21 cellular contexts compared by ENCODE assay signal in genomic region chr10:77240959-77241358, GRCh38.
DNase-seq lines count a peak whose midpoint lies in the region; ATAC-seq and TF ChIP-seq lines count a peak whose summit lies in the region.
"Had no signal": no experiment of that assay in that cellular context is flagged by ENCODE, and none has a peak within 500 bp of the region (broad histone marks: within the 10 kb centered on the region; RNA-seq: fewer than 3 reads in every experiment).

No MANE protein-coding gene starts in this region.

- intact Hi-C loops in prostate gland (cut with DNase I) = loop anchor here (5.0 kb wide), 2 partner anchors 34 to 46 kb away; no protein-coding TSS in a partner anchor
- intact Hi-C loops in uterus (cut with DNase I; ENCODE audit: low total_unique reads) = no loop called here
- intact Hi-C loops in dorsolateral prefrontal cortex (cut with DNase I) = loop anchor here (10.0 kb wide), 2 partner anchors 66 to 404 kb away; no protein-coding TSS in a partner anchor

- H3K4me2 ChIP-seq in SK-N-SH = no peak overlapping the region
- peak overlapping the region; percentile 10 for H3K4me2 ChIP-seq in hepatocyte

- H3K9me3 ChIP-seq in SK-N-SH (no peaks in the 10 kb centered on the region), hepatocyte (ENCODE audit: low read depth) (no peaks in the 10 kb centered on the region), prostate gland (no peaks in the 10 kb centered on the region), uterus (no peaks in the 10 kb centered on the region)
- H3K9me3 ChIP-seq: HAP-1, MG63 had no signal

- TF ChIP-seq POLR2A in prostate gland (IDR thresholded peaks at IDR 0.05) = no peak
- TF ChIP-seq POLR2A in uterus (IDR thresholded peaks at IDR 0.05) = no peak

- H3K9me2 ChIP-seq in SK-N-SH (no peaks in the 10 kb centered on the region), hepatocyte (replicated peaks; ENCODE audit: insufficient read depth) (no peaks in the 10 kb centered on the region)

- peaks cover 19 to 20% of the 10 kb centered on the region in 2 experiments; a peak in 3 of 4 replicates for H3K4me1 ChIP-seq in SK-N-SH (ENCODE audit: control insufficient read depth in 1 of 2, insufficient read depth in 2 of 2, low read depth in 1 of 2, low read length in 1 of 2)
- peaks cover 53% of the 10 kb centered on the region for H3K4me1 ChIP-seq in hepatocyte (ENCODE audit: insufficient read depth)
- H3K4me1 ChIP-seq in prostate gland (replicated peaks) = no peaks in the 10 kb centered on the region
- peaks cover 0 to 7% of the 10 kb centered on the region in 2 donors for H3K4me1 ChIP-seq in uterus
- H3K4me1 ChIP-seq: HAP-1 had no signal

- ATAC-seq in SK-N-SH treated with all-trans-retinoic acid at 6 μM for 48 hours (no peak), HG02642 (IDR thresholded peaks at IDR 0.05; ENCODE audit: poor library complexity, unreplicated experiment) (no peak)

- 66% methylated on average over 3 of the region's 3 CpGs for WGBS in SK-N-SH (ENCODE audit: low lambda C conversion rate)
- WGBS in hepatocyte (ENCODE audit: low lambda C conversion rate, missing lambda C conversion rate) = 76% methylated on average over 3 of the region's 3 CpGs
- WGBS in prostate gland = 59% methylated on average over 3 of the region's 3 CpGs

- H3K36me3 ChIP-seq in SK-N-SH (replicated peaks in 1 of 2; ENCODE audit: control insufficient read depth in 1 of 2, insufficient read depth in 2 of 2, low read length in 1 of 2) = peaks cover 0 to 3% of the 10 kb centered on the region in 2 experiments
- no peaks in the 10 kb centered on the region for H3K36me3 ChIP-seq in hepatocyte (replicated peaks; ENCODE audit: insufficient read depth, low read depth)
- no peaks in the 10 kb centered on the region for H3K36me3 ChIP-seq in prostate gland
- no peaks in the 10 kb centered on the region for H3K36me3 ChIP-seq in uterus
- H3K36me3 ChIP-seq: HAP-1, MG63 had no signal

- CTCF ChIA-PET in SK-N-SH (lab: Yijun Ruan, JAX) = interaction anchor here (0.9 to 4.0 kb wide), 5 partner anchors 11 to 400 kb away, joined by 3 to 38 read pairs (median 10); no protein-coding TSS in a partner anchor

- H3K79me2 ChIP-seq in SK-N-SH (ENCODE audit: insufficient read depth) (no peaks in the 10 kb centered on the region), hepatocyte (no peaks in the 10 kb centered on the region)

- no peak overlapping the region for H3K4me3 ChIP-seq in SK-N-SH (ENCODE audit: low read depth in 2 of 2, low read length in 1 of 2)
- H3K4me3 ChIP-seq in hepatocyte = no peak overlapping the region
- H3K4me3 ChIP-seq in prostate gland = no peak overlapping the region
- H3K4me3 ChIP-seq in uterus = no peak overlapping the region
- H3K4me3 ChIP-seq in dorsolateral prefrontal cortex = no peak overlapping the region
- H3K4me3 ChIP-seq: HAP-1, MG63 had no signal

- H3K9ac ChIP-seq in SK-N-SH = no peak overlapping the region

- DNase-seq in SK-N-SH (no peak), hepatocyte (ENCODE audit: low spot score) (no peak), prostate gland (ENCODE audit: low spot score) (no peak), uterus (no peak), dorsolateral prefrontal cortex (no peak), NOMO-1 treated with DMSO at 0.1 percent for 48 hours (lab: John Stamatoyannopoulos, UW; ENCODE audit: unreplicated experiment) (no peak)
- DNase-seq: 8988T, COR-L47, DMS 273 treated with DMSO at 0.1 percent for 48 hours, DND-41, Kasumi-1, MG63, NCI-H146, NCI-H2029 treated with DMSO at 0.1 percent for 48 hours, NCI-H2171 treated with DMSO at 0.1 percent for 48 hours, NCI-H446 treated with DMSO at 0.1 percent for 48 hours, RPMI8226, SHP77 treated with DMSO at 0.1 percent for 48 hours had no signal

- H4K20me1 ChIP-seq in SK-N-SH (ENCODE audit: insufficient read depth) (no peaks in the 10 kb centered on the region), hepatocyte (ENCODE audit: insufficient read depth, poor library complexity, severe bottlenecking) (no peaks in the 10 kb centered on the region)

- H3K27ac ChIP-seq in SK-N-SH (ENCODE audit: low read depth in 2 of 2, low read length in 1 of 2) = peak overlapping the region in 1 of 2 experiments; percentile 60; a peak in 1 of 4 replicates
- H3K27ac ChIP-seq in hepatocyte = peak overlapping the region; percentile 84
- peak overlapping the region; percentile 34 to 77 for H3K27ac ChIP-seq in prostate gland
- H3K27ac ChIP-seq in uterus = peak overlapping the region; percentile 82 to 90
- H3K27ac ChIP-seq in dorsolateral prefrontal cortex = no peak overlapping the region

- H2AFZ ChIP-seq in SK-N-SH (ENCODE audit: low read depth) (no peak overlapping the region), hepatocyte (no peak overlapping the region)

- no peak for TF ChIP-seq RAD21 in SK-N-SH (IDR thresholded peaks at IDR 0.05; ENCODE audit: low read length)

- POLR2A ChIA-PET in SK-N-SH (lab: Yijun Ruan, JAX) = no interaction called here

- H3K27me3 ChIP-seq in SK-N-SH (ENCODE audit: insufficient read depth) = no peaks in the 10 kb centered on the region
- H3K27me3 ChIP-seq in hepatocyte = no peaks in the 10 kb centered on the region
- H3K27me3 ChIP-seq in prostate gland (replicated peaks; ENCODE audit: insufficient read depth) = no peaks in the 10 kb centered on the region
- H3K27me3 ChIP-seq in uterus = no peaks in the 10 kb centered on the region
- H3K27me3 ChIP-seq in dorsolateral prefrontal cortex = no peaks in the 10 kb centered on the region
- H3K27me3 ChIP-seq: MG63 had no signal

- peaks cover 12% of the 10 kb centered on the region for H3F3A ChIP-seq in SK-N-SH (replicated peaks; ENCODE audit: insufficient read depth)

- no peak for TF ChIP-seq CTCF in SK-N-SH (IDR thresholded peaks at IDR 0.05)
- no peak for TF ChIP-seq CTCF in hepatocyte (IDR thresholded peaks at IDR 0.05; ENCODE audit: poor library complexity)
- TF ChIP-seq CTCF in prostate gland (IDR thresholded peaks at IDR 0.05) = no peak
- TF ChIP-seq CTCF in uterus (IDR thresholded peaks at IDR 0.05) = no peak
- TF ChIP-seq CTCF in dorsolateral prefrontal cortex (IDR thresholded peaks at IDR 0.05 in 54 of 56, conservative IDR thresholded peaks at IDR 0.05 in 2 of 56; ENCODE audit: low read depth in 1 of 56, partially characterized antibody in 56 of 56) = no peak

- TF ChIP-seq EP300 in SK-N-SH (IDR thresholded peaks at IDR 0.05; ENCODE audit: borderline replicate concordance in 1 of 2, low read depth in 1 of 2, low read length in 1 of 2) = peak in 1 of 2 experiments; percentile 64; a peak in 2 of 4 replicates

TF ChIP-seq in SK-N-SH, 30 proteins besides CTCF, POLR2A, EP300 and RAD21 (continues in another document):
- TF ChIP-seq RXRA (IDR thresholded peaks at IDR 0.05; ENCODE audit: borderline replicate concordance, low read depth) (no peak), SIN3A (IDR thresholded peaks at IDR 0.05; ENCODE audit: borderline replicate concordance, low read depth, low read length) (no peak), CHD2 (IDR thresholded peaks at IDR 0.05; ENCODE audit: low read length, partially characterized antibody) (peak; percentile 12), NFIC (IDR thresholded peaks at IDR 0.05; ENCODE audit: borderline replicate concordance) (no peak), USF1 (IDR thresholded peaks at IDR 0.05; ENCODE audit: borderline replicate concordance, low read depth) (no peak), FOSL2 (IDR thresholded peaks at IDR 0.05; ENCODE audit: borderline replicate concordance, low read depth) (no peak), USF2 (IDR thresholded peaks at IDR 0.05; ENCODE audit: borderline replicate concordance, low read depth, low read length) (no peak), RCOR1 (IDR thresholded peaks at IDR 0.05; ENCODE audit: low read length) (no peak), ELF1 (IDR thresholded peaks at IDR 0.05) (no peak)

TF ChIP-seq in SK-N-SH treated with all-trans-retinoic acid at 6 μM for 48 hours, 23 proteins besides CTCF, POLR2A, EP300 and RAD21 (continues in another document):
- TF ChIP-seq POU6F1 (CRISPR knock-in tag; IDR thresholded peaks at IDR 0.05; ENCODE audit: borderline replicate concordance, low read depth) = no peak
- TF ChIP-seq ARNTL (CRISPR knock-in tag; IDR thresholded peaks at IDR 0.05; ENCODE audit: borderline replicate concordance, low read depth) = no peak
- no peak for TF ChIP-seq TOX (CRISPR knock-in tag; IDR thresholded peaks at IDR 0.05; ENCODE audit: borderline replicate concordance)
- no peak for TF ChIP-seq TCF4 (CRISPR knock-in tag; IDR thresholded peaks at IDR 0.05; ENCODE audit: borderline replicate concordance)
- no peak for TF ChIP-seq TSHZ2 (CRISPR knock-in tag; IDR thresholded peaks at IDR 0.05)

Comparison
In these comparisons a context has a peak if more than half of its experiments do, and no peak if none do; other contexts are left out.
1. H3K27ac ChIP-seq: peak in hepatocyte (single experiment), prostate gland (2 of 2) and uterus (2 of 2); none in dorsolateral prefrontal cortex (0 of 59).